Comparison of ENCODE assay signal across 10 cellular contexts in the genomic region with DNA sequence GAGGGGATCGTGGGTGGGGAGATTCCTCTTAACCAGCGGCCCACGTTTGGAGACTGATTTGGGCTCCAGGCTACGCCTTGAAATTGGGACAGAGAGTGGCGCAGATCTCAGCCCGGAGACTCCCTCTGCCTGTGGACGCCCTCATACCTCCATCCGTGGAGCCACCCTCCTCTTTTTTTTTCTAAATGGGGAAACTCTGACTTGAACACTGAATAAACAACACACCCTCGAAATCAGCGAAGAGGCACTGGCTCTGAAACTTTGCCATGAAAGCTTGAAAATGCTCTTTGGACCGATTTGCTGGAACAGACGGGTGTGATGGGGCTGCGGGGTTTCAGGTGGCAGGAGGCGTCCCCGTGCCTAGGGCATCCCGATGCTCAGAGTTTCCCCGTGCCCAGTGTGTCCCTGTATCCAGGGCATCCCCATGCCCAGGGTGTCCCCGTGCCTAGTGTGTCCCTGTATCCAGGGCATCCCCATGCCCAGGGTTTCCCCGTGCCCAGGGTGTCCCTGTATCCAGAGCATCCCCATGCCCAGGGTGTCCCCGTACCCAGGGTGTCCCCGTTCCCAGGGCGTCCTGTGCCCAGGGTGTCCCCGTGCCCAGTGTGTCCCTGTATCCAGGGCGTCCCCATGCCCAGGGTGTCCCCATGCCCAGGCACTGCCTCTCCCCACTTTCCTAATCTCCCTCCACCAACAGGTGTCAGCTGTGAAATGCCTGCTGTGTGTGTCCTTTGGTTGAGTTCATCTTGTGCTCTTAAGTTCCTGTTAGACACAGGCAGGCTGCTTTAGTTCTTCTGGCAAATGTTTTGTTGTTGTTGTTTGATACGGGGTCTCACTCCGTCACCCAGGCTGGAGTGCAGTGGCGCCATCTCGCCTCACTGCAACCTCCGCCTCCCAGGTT.
DNase-seq lines count a peak whose midpoint lies in the region; ATAC-seq and TF ChIP-seq lines count a peak whose summit lies in the region.
"Had no signal": no experiment of that assay in that cellular context is flagged by ENCODE, and none has a peak within 500 bp of the region (broad histone marks: within the 10 kb centered on the region; RNA-seq: fewer than 3 reads in every experiment).

No MANE protein-coding gene starts in this region.

- no peak overlapping the region for H3K4me3 Mint-ChIP-seq in activated CD4-positive, alpha-beta T cell treated with anti-CD3 and anti-CD28 coated beads, Interleukin-2, amount 10 ng/mL, durations not matched to agents 24 days and 14 days
- H3K4me3 Mint-ChIP-seq: nephron progenitor cell had no signal

- peak; percentile 3 for DNase-seq in Daoy (ENCODE audit: low read depth)
- DNase-seq in RWPE1 (ENCODE audit: low spot score), result no peak
- DNase-seq in left lung, result peak; percentile 33 to 59
- DNase-seq in sigmoid colon, result peak; percentile 62
- DNase-seq in activated CD4-positive, alpha-beta T cell treated with anti-CD3 and anti-CD28 coated beads, Interleukin-2, amount 10 ng/mL, durations not matched to agents 24 days and 14 days, result no peak
- DNase-seq: NCI-H1930; nephron progenitor cell; stimulated activated CD4-positive, alpha-beta T cell treated with anti-CD3 and anti-CD28 coated beads, Interleukin-15, amount 100 ng/mL, for 24 hours had no signal

- TF ChIP-seq POLR2A in sigmoid colon (IDR thresholded peaks at IDR 0.05), result no peak

- TF ChIP-seq CTCF in RWPE1 (conservative IDR thresholded peaks at IDR 0.05; ENCODE audit: low read depth) (no peak), left lung (IDR thresholded peaks at IDR 0.05) (no peak), sigmoid colon (IDR thresholded peaks at IDR 0.05) (no peak)

- no peak overlapping the region for H3K27ac Mint-ChIP-seq in activated CD4-positive, alpha-beta T cell treated with anti-CD3 and anti-CD28 coated beads, Interleukin-2, amount 10 ng/mL, durations not matched to agents 24 days and 14 days
- H3K27ac Mint-ChIP-seq: nephron progenitor cell had no signal

- ATAC-seq in left lung (no peak), HG02642 (IDR thresholded peaks at IDR 0.05; ENCODE audit: poor library complexity, unreplicated experiment) (no peak), HG03108 (IDR thresholded peaks at IDR 0.05; ENCODE audit: unreplicated experiment) (no peak)

- 42 to 76% methylated on average over 29 of the region's 29 CpGs for WGBS in sigmoid colon, 2 donors

- no peaks in the 10 kb centered on the region for H3K27me3 ChIP-seq in left lung
- no peaks in the 10 kb centered on the region for H3K27me3 ChIP-seq in sigmoid colon

- H3K4me3 ChIP-seq in left lung (no peak overlapping the region), sigmoid colon (no peak overlapping the region)

- CTCF ChIA-PET in RWPE1 (lab: Yijun Ruan, JAX), result interaction anchor here (0.6 to 1.1 kb wide), 2 partner anchors 19 to 21 kb away, joined by 3 read pairs; no protein-coding TSS in a partner anchor

- H3K27ac ChIP-seq in RWPE1 (peak overlapping the region; percentile 100), left lung (no peak overlapping the region), sigmoid colon (peak overlapping the region in 3 of 4 donors; percentile 52 to 92 (median 92))

- H3K4me1 ChIP-seq in left lung (peaks cover 34 to 84% of the 10 kb centered on the region in 2 donors), sigmoid colon (peaks cover 0 to 79% (median 64%) of the 10 kb centered on the region in 4 donors)

- intact Hi-C loops in left lung (cut with DNase I), result loop anchor here in 1 of 2 donors (10.0 kb wide), 1 partner anchor 97 kb away; no protein-coding TSS in a partner anchor
- intact Hi-C loops in sigmoid colon (cut with DNase I), result no loop called here
- intact Hi-C loops in activated CD4-positive, alpha-beta T cell treated with anti-CD3 and anti-CD28 coated beads, Interleukin-2, amount 10 ng/mL, durations not matched to agents 24 days and 14 days (cut with micrococcal nuclease), result no loop called here

- H3K36me3 Mint-ChIP-seq in activated CD4-positive, alpha-beta T cell treated with anti-CD3 and anti-CD28 coated beads, Interleukin-2, amount 10 ng/mL, durations not matched to agents 24 days and 14 days (ENCODE audit: low read depth), result peaks cover 1% of the 10 kb centered on the region

- H3K4me1 Mint-ChIP-seq in activated CD4-positive, alpha-beta T cell treated with anti-CD3 and anti-CD28 coated beads, Interleukin-2, amount 10 ng/mL, durations not matched to agents 24 days and 14 days, result peaks cover 53% of the 10 kb centered on the region

- POLR2A ChIA-PET in RWPE1 (lab: Yijun Ruan, JAX; ENCODE audit: low non-redundant PET), result no interaction called here

- no peaks in the 10 kb centered on the region for H3K9me3 ChIP-seq in left lung
- H3K9me3 ChIP-seq in sigmoid colon, result no peaks in the 10 kb centered on the region

- no peak for TF ChIP-seq EP300 in sigmoid colon (IDR thresholded peaks at IDR 0.05)

- no peaks in the 10 kb centered on the region for H3K27me3 Mint-ChIP-seq in activated CD4-positive, alpha-beta T cell treated with anti-CD3 and anti-CD28 coated beads, Interleukin-2, amount 10 ng/mL, durations not matched to agents 24 days and 14 days

- H3K36me3 ChIP-seq in left lung, result peaks cover 0 to 11% of the 10 kb centered on the region in 2 donors
- no peaks in the 10 kb centered on the region for H3K36me3 ChIP-seq in sigmoid colon

- peaks cover 1% of the 10 kb centered on the region for H3K9me3 Mint-ChIP-seq in activated CD4-positive, alpha-beta T cell treated with anti-CD3 and anti-CD28 coated beads, Interleukin-2, amount 10 ng/mL, durations not matched to agents 24 days and 14 days

Comparison
In these comparisons a context has a peak if more than half of its experiments do, and no peak if none do; other contexts are left out.
1. DNase-seq: peak in Daoy (single experiment), left lung (2 of 2) and sigmoid colon (single experiment); none in RWPE1 (single experiment) and activated CD4-positive, alpha-beta T cell treated with anti-CD3 and anti-CD28 coated beads, Interleukin-2, amount 10 ng/mL, durations not matched to agents 24 days and 14 days (single experiment).
2. H3K27ac ChIP-seq: peak in RWPE1 (single experiment) and sigmoid colon (3 of 4); none in left lung (0 of 2).